Comparison of ENCODE assay signal across 7 cellular contexts in the genomic region with DNA sequence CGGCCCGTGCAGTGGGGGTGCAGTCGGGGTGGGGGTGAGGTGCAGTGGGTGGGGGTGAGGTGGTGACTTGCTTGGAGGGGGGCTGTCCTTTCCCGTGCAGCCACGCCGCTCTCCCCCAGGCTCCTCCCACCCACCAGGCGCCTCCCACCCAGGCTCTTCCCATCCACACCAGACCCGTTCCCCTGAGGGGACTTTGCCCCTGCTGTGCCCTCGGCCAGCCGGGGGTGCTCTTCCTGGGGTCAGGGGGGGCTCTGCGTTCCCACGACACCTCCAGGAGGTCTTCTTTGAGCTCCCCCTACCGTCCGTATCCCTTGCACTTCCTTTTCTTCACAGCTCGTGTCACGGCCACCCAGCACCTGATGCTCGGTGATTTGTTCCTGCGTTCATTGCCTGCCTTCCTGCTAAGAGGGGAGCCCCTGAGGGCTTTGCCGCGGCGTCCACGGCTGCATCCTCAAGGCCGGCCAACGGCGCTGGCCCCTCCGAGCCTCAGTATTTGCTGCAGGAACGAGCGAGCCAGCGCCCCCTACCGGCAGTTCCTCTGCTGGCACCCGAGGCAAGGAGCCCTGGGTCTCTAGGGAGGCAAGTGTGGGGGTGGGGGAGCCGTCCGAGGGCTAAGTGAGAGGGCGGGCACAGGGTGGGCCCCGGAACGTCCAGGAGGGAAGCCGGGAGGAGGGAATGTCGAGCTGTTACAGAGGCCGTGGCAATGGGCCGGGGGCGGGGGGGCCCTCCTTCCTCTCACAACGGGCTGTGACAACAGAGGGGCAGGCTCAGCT. TPM values are rescaled to one million over a fixed set of nuclear protein-coding genes. Genes with fewer than 3 reads are reported as not detected.
DNase-seq lines count a peak whose midpoint lies in the region; ATAC-seq, FAIRE-seq and TF ChIP-seq lines count a peak whose summit lies in the region.

No MANE protein-coding gene starts in this region.

- TF ChIP-seq POLR2A in GM12892 (IDR thresholded peaks at IDR 0.05; ENCODE audit: low read depth, low read length) = no peak

- DNase-seq in GM12892 (ENCODE audit: insufficient read length) (peak; percentile 95), NCI-H1930 (lab: John Stamatoyannopoulos, UW) (peak; percentile 85 to 91), cerebellum (ENCODE audit: low spot score) (peak; percentile 88)
- peak; percentile 64 to 83 for DNase-seq in activated CD4-positive, alpha-beta T cell treated with anti-CD3 and anti-CD28 coated beads for 24 hours (ENCODE audit: low read depth in 2 of 2)
- DNase-seq in stimulated activated CD4-positive, alpha-beta T cell treated with anti-CD3 and anti-CD28 coated beads, Interleukin-1b, Interleukin-23, amount 100 ng/mL, for 4 hours (ENCODE audit: low read depth in 2 of 2) = peak; percentile 60 to 77

- no peak for ATAC-seq in HG03571 (IDR thresholded peaks at IDR 0.05; ENCODE audit: unreplicated experiment)

- peak overlapping the region; percentile 68 for H3K27ac ChIP-seq in layer of hippocampus (ENCODE audit: low read depth, low read length)

- peak; percentile 76 for FAIRE-seq in GM12892 (lab: Jason Lieb, UNC)

- no peaks in the 10 kb centered on the region for H3K27me3 ChIP-seq in layer of hippocampus (ENCODE audit: control insufficient read depth, insufficient read depth, low read length)

RNA-seq across cellular contexts. Expression of a gene that starts 11.8 kb away (rescaled TPM):
- polyA plus RNA-seq in GM12892 (2012; ENCODE audit: missing spikeins) = 0.17 TPM
- total RNA-seq in cerebellum = 70.5 TPM

RNA-seq across cellular contexts. Expression of a gene that starts 42.7 kb away (rescaled TPM):
- not detected for polyA plus RNA-seq in GM12892 (2012; ENCODE audit: missing spikeins)
- total RNA-seq in cerebellum = 2.1 TPM

RNA-seq across cellular contexts. Expression of a gene that starts 45.4 kb away (rescaled TPM):
- polyA plus RNA-seq in GM12892 (2012; ENCODE audit: missing spikeins) = 5.8 TPM
- 3.2 TPM for total RNA-seq in cerebellum
